In the genomic region with DNA sequence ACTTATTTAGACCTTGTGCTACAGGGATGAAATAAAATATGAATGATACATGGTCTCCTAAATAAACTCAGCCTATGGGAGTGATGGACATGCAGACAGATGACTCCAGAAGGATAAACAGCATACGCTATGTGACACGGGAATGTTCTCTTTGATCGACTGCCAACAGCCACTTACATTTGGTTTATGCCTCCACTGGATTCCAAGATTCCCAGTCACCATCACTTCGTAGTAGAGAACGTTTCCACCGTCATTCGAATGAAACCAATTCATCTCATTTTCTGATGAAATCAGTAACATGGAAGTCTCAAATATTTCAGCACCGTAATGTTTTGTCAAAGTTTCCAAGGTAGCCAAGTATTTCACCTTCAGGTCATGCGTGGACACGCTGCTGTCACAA, we compare ENCODE assay signal across 21 cellular contexts.
"Had no signal": no experiment of that assay in that cellular context is flagged by ENCODE, and none has a peak within 500 bp of the region (broad histone marks: within the 10 kb centered on the region; RNA-seq: fewer than 3 reads in every experiment).

No MANE protein-coding gene starts in this region.

- ATAC-seq: left ventricle myocardium superior; lower lobe of right lung; natural killer cell; right lobe of liver; stimulated activated naive CD8-positive, alpha-beta T cell treated with anti-CD3 and anti-CD28 coated beads, Interleukin-15, amount 100 ng/mL, for 72 hours had no signal

- H3K27ac Mint-ChIP-seq: stimulated activated naive CD8-positive, alpha-beta T cell treated with anti-CD3 and anti-CD28 coated beads, Interleukin-15, amount 100 ng/mL, for 72 hours; type B pancreatic cell had no signal

- H3K27me3 ChIP-seq: esophagus squamous epithelium, ovary, right lobe of liver, suprapubic skin had no signal

- H3K9me3 ChIP-seq: esophagus squamous epithelium, lower lobe of right lung, ovary, right lobe of liver, suprapubic skin had no signal

- H3K4me1 ChIP-seq: right lobe of liver had no signal

- H3K9me3 Mint-ChIP-seq: natural killer cell; stimulated activated naive CD8-positive, alpha-beta T cell treated with anti-CD3 and anti-CD28 coated beads, Interleukin-15, amount 100 ng/mL, for 72 hours; type B pancreatic cell had no signal

- H3K4me3 Mint-ChIP-seq: natural killer cell; stimulated activated naive CD8-positive, alpha-beta T cell treated with anti-CD3 and anti-CD28 coated beads, Interleukin-15, amount 100 ng/mL, for 72 hours; type B pancreatic cell had no signal

- H3K27me3 Mint-ChIP-seq: stimulated activated naive CD8-positive, alpha-beta T cell treated with anti-CD3 and anti-CD28 coated beads, Interleukin-15, amount 100 ng/mL, for 72 hours; type B pancreatic cell had no signal

- H3K36me3 ChIP-seq: ovary had no signal

- H3K27ac ChIP-seq: coronary artery, esophagus squamous epithelium, lower lobe of right lung, ovary, right lobe of liver, suprapubic skin had no signal

- DNase-seq: dermis blood vessel endothelial cell; effector memory CD4-positive, alpha-beta T cell; erythroblast; esophagus squamous epithelium; foreskin melanocyte; hypothalamus; left ventricle myocardium superior; lower lobe of right lung; natural killer cell; occipital lobe; ovary; posterior cingulate gyrus; right lobe of liver; small intestine; stimulated activated CD4-positive, alpha-beta T cell treated with anti-CD3 and anti-CD28 coated beads, Interleukin-15, amount 100 ng/mL, for 24 hours; stimulated activated CD4-positive, alpha-beta T cell treated with anti-CD3 and anti-CD28 coated beads, Interleukin-2, amount 100 ng/mL, for 48 hours; stimulated activated naive CD4-positive, alpha-beta T cell; stimulated activated naive CD8-positive, alpha-beta T cell treated with anti-CD3 and anti-CD28 coated beads, Interleukin-15, amount 100 ng/mL, for 72 hours had no signal

- H3K4me3 ChIP-seq: coronary artery, esophagus squamous epithelium, lower lobe of right lung, ovary, right lobe of liver, suprapubic skin had no signal
